9 cellular contexts compared by ENCODE assay signal in genomic region chr12:52749827-52750226, GRCh38. TPM values are rescaled to one million over a fixed set of nuclear protein-coding genes. Genes with fewer than 3 reads are reported as not detected.
"Had no signal": no experiment of that assay in that cellular context is flagged by ENCODE, and none has a peak within 500 bp of the region (broad histone marks: within the 10 kb centered on the region; RNA-seq: fewer than 3 reads in every experiment).

No MANE protein-coding gene starts in this region.

- ATAC-seq: K562 had no signal

- H3K4me3 ChIP-seq: GM23248, K562 had no signal

- DNase-seq: GM23248, GOT3, H7, HCEC 1CT, IMR-90, KG1 had no signal

- H3K27ac ChIP-seq: GM23248 had no signal

RNA-seq across cellular contexts. Expression of gene KRT76, which starts 27.3 kb away (rescaled TPM):
- total RNA-seq: GM23248, H4, H7, HT-29, IMR-90, K562 had no signal

RNA-seq across cellular contexts. Expression of gene KRT3, which starts 46.1 kb away (rescaled TPM):
- total RNA-seq: GM23248, H4, H7, HT-29, IMR-90, K562 had no signal

RNA-seq across cellular contexts. Expression of gene KRT77, which starts 46.5 kb away (rescaled TPM):
- total RNA-seq: GM23248, H4, H7, HT-29, IMR-90, K562 had no signal
